9 cellular contexts compared by ENCODE assay signal in the genomic region with DNA sequence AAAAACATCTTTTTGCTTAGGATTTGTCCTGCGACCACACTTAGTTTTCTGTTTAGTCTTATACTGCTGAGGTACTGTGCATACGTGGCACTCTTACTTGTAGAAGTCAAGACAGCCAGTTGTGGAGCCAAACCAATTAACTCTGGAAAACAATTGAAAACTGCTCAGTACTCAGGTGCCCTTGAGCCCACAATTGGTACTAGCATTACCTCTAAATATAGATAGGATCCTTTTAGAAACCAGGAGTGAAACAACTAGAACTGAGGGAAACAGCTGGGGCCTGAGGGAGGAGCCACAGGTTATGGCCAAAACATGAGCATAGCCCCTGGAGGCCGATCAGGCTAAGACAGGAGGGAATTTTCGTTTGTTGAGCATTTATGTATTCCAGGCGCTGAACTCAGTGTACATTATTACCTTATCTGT. TPM values are rescaled to one million over a fixed set of nuclear protein-coding genes. Genes with fewer than 3 reads are reported as not detected.
DNase-seq lines count a peak whose midpoint lies in the region; ATAC-seq and TF ChIP-seq lines count a peak whose summit lies in the region.
"Had no signal": no experiment of that assay in that cellular context is flagged by ENCODE, and none has a peak within 500 bp of the region (broad histone marks: within the 10 kb centered on the region; RNA-seq: fewer than 3 reads in every experiment).

No MANE protein-coding gene starts in this region.

- H3K27me3 ChIP-seq in Caco-2 (replicated peaks; ENCODE audit: control insufficient read depth, insufficient read depth, low read length) (no peaks in the 10 kb centered on the region), neural progenitor cell (peaks cover 6% of the 10 kb centered on the region)

- H3K9ac ChIP-seq in neural progenitor cell: no peak overlapping the region

- peaks cover 61% of the 10 kb centered on the region for H3K79me2 ChIP-seq in OCI-LY7 (ENCODE audit: insufficient read depth, low read depth, low read length)
- peaks cover 71% of the 10 kb centered on the region for H3K79me2 ChIP-seq in neural progenitor cell (ENCODE audit: low read depth)

- no peaks in the 10 kb centered on the region for H3K9me2 ChIP-seq in OCI-LY7 (ENCODE audit: insufficient read depth, low read length)

- H3F3A ChIP-seq in neural progenitor cell (ENCODE audit: low read depth): peaks cover 43% of the 10 kb centered on the region

- POLR2A ChIA-PET in Caco-2 (lab: Charles Lee): no interaction called here
- POLR2A ChIA-PET in OCI-LY7 (lab: Charles Lee): interaction anchor here (0.7 to 1.4 kb wide), 4 partner anchors 47 to 144 kb away, joined by 3 read pairs; a partner anchor contains a TSS

- CTCF ChIA-PET in Caco-2 (lab: Charles Lee) (interaction anchor here (1.6 kb wide), 1 partner anchor 11 kb away, joined by 6 read pairs; no protein-coding TSS in a partner anchor), OCI-LY7 (lab: Charles Lee; ENCODE audit: unreplicated experiment) (no interaction called here)

- DNase-seq in Caco-2 (peak in 1 of 2 experiments; percentile 49), OCI-LY7 (ENCODE audit: low spot score) (peak; percentile 59), chondrocyte (ENCODE audit: low spot score) (no peak), neural progenitor cell (ENCODE audit: low spot score) (peak; percentile 28), omental fat pad (ENCODE audit: low spot score) (no peak)

- H3K9me3 Mint-ChIP-seq in Caco-2 (ENCODE audit: unreplicated experiment) (no peaks in the 10 kb centered on the region), chondrocyte (ENCODE audit: low read depth) (no peaks in the 10 kb centered on the region), neural progenitor cell (no peaks in the 10 kb centered on the region)
- H3K9me3 Mint-ChIP-seq: activated T-cell treated with anti-CD3 and anti-CD28 coated beads, Interleukin-2, amount 50 U/mL, for 72 hours had no signal

- H3K4me3 ChIP-seq in Caco-2 (ENCODE audit: low read depth, low read length) (no peak overlapping the region), OCI-LY7 (ENCODE audit: low read depth, low read length, poor library complexity, severe bottlenecking) (peak overlapping the region; percentile 91), neural progenitor cell (no peak overlapping the region)

- H3K4me1 ChIP-seq in Caco-2 (peaks cover 17% of the 10 kb centered on the region), OCI-LY7 (ENCODE audit: insufficient read depth, low read length, poor library complexity, severe bottlenecking) (peaks cover 34% of the 10 kb centered on the region), neural progenitor cell (peaks cover 14% of the 10 kb centered on the region)

- intact Hi-C loops in Caco-2 (cut with micrococcal nuclease; ENCODE audit: unreplicated experiment) (no loop called here), OCI-LY7 (cut with micrococcal nuclease; ENCODE audit: unreplicated experiment) (loop anchor here (5.0 kb wide), 1 partner anchor 253 kb away; a partner anchor contains a TSS)

- H3K4me2 ChIP-seq in OCI-LY7 (ENCODE audit: low read length) (peak overlapping the region; percentile 83), neural progenitor cell (peak overlapping the region; percentile 25)

- peak overlapping the region; percentile 88 for H3K27ac ChIP-seq in OCI-LY7 (ENCODE audit: low read depth, low read length, poor library complexity, severe bottlenecking)
- no peak overlapping the region for H3K27ac ChIP-seq in neural progenitor cell

- peak; percentile 50 for ATAC-seq in GM18870 (IDR thresholded peaks at IDR 0.05; ENCODE audit: unreplicated experiment)
- peak; percentile 45 for ATAC-seq in HG03097 (IDR thresholded peaks at IDR 0.05; ENCODE audit: low FRiP score, unreplicated experiment)
- no peak for ATAC-seq in omental fat pad (ENCODE audit: low FRiP score)
- no peak for ATAC-seq in GM19328 (IDR thresholded peaks at IDR 0.05; ENCODE audit: unreplicated experiment)
- ATAC-seq: activated T-cell treated with anti-CD3 and anti-CD28 coated beads, Interleukin-2, amount 50 U/mL, for 72 hours had no signal

- H3K36me3 ChIP-seq in Caco-2 (ENCODE audit: control insufficient read depth, insufficient read depth, low read length) (peaks cover 2% of the 10 kb centered on the region), OCI-LY7 (ENCODE audit: insufficient read depth, low read length) (peaks cover 26% of the 10 kb centered on the region), neural progenitor cell (no peaks in the 10 kb centered on the region)

- BruUV-seq in Caco-2 (replicated peaks; lab: Mats Ljungman, UMichigan): no TSS peak
- TSS peak; percentile 33 for BruUV-seq in OCI-LY7 (replicated peaks; lab: Mats Ljungman, UMichigan)

- H3K9me3 ChIP-seq in Caco-2 (no peaks in the 10 kb centered on the region), OCI-LY7 (ENCODE audit: low read length) (no peaks in the 10 kb centered on the region), neural progenitor cell (ENCODE audit: low read depth) (no peaks in the 10 kb centered on the region)

- H3K4me1 Mint-ChIP-seq in Caco-2 (ENCODE audit: low read depth, unreplicated experiment) (no peaks in the 10 kb centered on the region), chondrocyte (ENCODE audit: low read depth) (peaks cover 38% of the 10 kb centered on the region), neural progenitor cell (peaks cover 19% of the 10 kb centered on the region)

- H4K20me1 ChIP-seq in OCI-LY7 (ENCODE audit: insufficient read depth, low read length) (0 out of 2 replicates have a peak, but pooled peaks cover 4% of the 10 kb centered on the region), neural progenitor cell (ENCODE audit: low read depth) (peaks cover 52% of the 10 kb centered on the region)

- H3K27ac Mint-ChIP-seq in Caco-2 (ENCODE audit: unreplicated experiment) (no peak overlapping the region), chondrocyte (ENCODE audit: unreplicated experiment) (no peak overlapping the region), neural progenitor cell (no peak overlapping the region)
- H3K27ac Mint-ChIP-seq: activated T-cell treated with anti-CD3 and anti-CD28 coated beads, Interleukin-2, amount 50 U/mL, for 72 hours had no signal

- peak; percentile 44 for TF ChIP-seq CTCF in Caco-2 (IDR thresholded peaks at IDR 0.05; ENCODE audit: insufficient read depth in 1 of 2, low read depth in 1 of 2, low read length in 1 of 2, severe bottlenecking in 1 of 2, unreplicated experiment in 1 of 2)
- peak; percentile 69 for TF ChIP-seq CTCF in OCI-LY7 (conservative IDR thresholded peaks at IDR 0.05; ENCODE audit: low read length)
- peak; percentile 57 for TF ChIP-seq CTCF in chondrocyte (IDR thresholded peaks at IDR 0.05)
- peak; percentile 28 for TF ChIP-seq CTCF in neural progenitor cell (IDR thresholded peaks at IDR 0.05)
- no peak for TF ChIP-seq CTCF in omental fat pad (IDR thresholded peaks at IDR 0.05)

- no peaks in the 10 kb centered on the region for H3K27me3 Mint-ChIP-seq in Caco-2 (ENCODE audit: insufficient read depth, unreplicated experiment)
- H3K27me3 Mint-ChIP-seq in chondrocyte (ENCODE audit: low read depth): no peaks in the 10 kb centered on the region
- no peaks in the 10 kb centered on the region for H3K27me3 Mint-ChIP-seq in neural progenitor cell (ENCODE audit: insufficient read depth, low read depth)

- no peak overlapping the region for H2AFZ ChIP-seq in OCI-LY7 (ENCODE audit: low read length)
- H2AFZ ChIP-seq in neural progenitor cell (replicated peaks): no peak overlapping the region

- no peak overlapping the region for H3K4me3 Mint-ChIP-seq in Caco-2 (ENCODE audit: unreplicated experiment)
- peak overlapping the region; percentile 33 for H3K4me3 Mint-ChIP-seq in chondrocyte (ENCODE audit: unreplicated experiment)
- H3K4me3 Mint-ChIP-seq in neural progenitor cell: peak overlapping the region; percentile 66

- peaks cover 24% of the 10 kb centered on the region for H3K36me3 Mint-ChIP-seq in Caco-2 (ENCODE audit: insufficient read depth, unreplicated experiment)
- no peaks in the 10 kb centered on the region for H3K36me3 Mint-ChIP-seq in chondrocyte (ENCODE audit: low read depth)
- H3K36me3 Mint-ChIP-seq in neural progenitor cell: peaks cover 13% of the 10 kb centered on the region

RNA-seq across cellular contexts. Expression of a gene that starts 2.5 kb away (rescaled TPM):
- 43.1 and 48.9 TPM in 2 replicates for total RNA-seq in Caco-2 (2022)
- 19.1 and 22.7 TPM in 2 replicates for total RNA-seq in OCI-LY7 (2014; rRNA removed; shearing (Covaris generic))
- total RNA-seq in OCI-LY7 (2022): 36.4 and 37.5 TPM in 2 replicates
- total RNA-seq in chondrocyte: 24.1 to 26.2 TPM (median 24.2 TPM) in 3 replicates
- total RNA-seq in neural progenitor cell (ENCODE audit: low replicate concordance): 45.2 and 49.5 TPM in 2 replicates
- 10 to 100 TPM in 2 of 4 donors, 1 to 10 TPM in 2; 8.0 to 16.2 (median 9.7) TPM for total RNA-seq in omental fat pad

RNA-seq across cellular contexts. Expression of a gene that starts 23.0 kb away (rescaled TPM):
- 40.6 and 47.7 TPM in 2 replicates for total RNA-seq in Caco-2 (2022)
- total RNA-seq in OCI-LY7 (2014; rRNA removed; shearing (Covaris generic)): 0.16 TPM in 1 of 2 replicates, not detected in the other
- 0.76 and 1.1 TPM in 2 replicates for total RNA-seq in OCI-LY7 (2022)
- total RNA-seq in chondrocyte: 0.36 to 1.1 TPM (median 0.50 TPM) in 3 replicates
- 0.34 and 0.39 TPM in 2 replicates for total RNA-seq in neural progenitor cell (ENCODE audit: low replicate concordance)
- total RNA-seq in omental fat pad: 1 to 10 TPM in 3 of 4 donors, not detected in 1; 1.8 to 9.2 (median 3.0) TPM

RNA-seq across cellular contexts. Expression of a gene that starts 32.7 kb away (rescaled TPM):
- 2.6 and 3.6 TPM in 2 replicates for total RNA-seq in Caco-2 (2022)
- 0.19 and 0.21 TPM in 2 replicates for total RNA-seq in OCI-LY7 (2014; rRNA removed; shearing (Covaris generic))
- 0.17 TPM in 1 of 2 replicates, not detected in the other for total RNA-seq in OCI-LY7 (2022)
- total RNA-seq in chondrocyte: 0.33 to 0.60 TPM (median 0.46 TPM) in 3 replicates
- total RNA-seq in neural progenitor cell (ENCODE audit: low replicate concordance): 0.84 and 2.8 TPM in 2 replicates
- 1 to 10 TPM in 1 of 4 donors, under 1 TPM in 1, not detected in 2; 0.65 to 1.1 TPM for total RNA-seq in omental fat pad

RNA-seq across cellular contexts. Expression of a gene that starts 46.7 kb away (rescaled TPM):
- total RNA-seq in Caco-2 (2022): 134 and 135 TPM in 2 replicates
- 116 and 150 TPM in 2 replicates for total RNA-seq in OCI-LY7 (2014; rRNA removed; shearing (Covaris generic))
- 141 and 176 TPM in 2 replicates for total RNA-seq in OCI-LY7 (2022)
- 4.0 to 6.5 TPM (median 6.2 TPM) in 3 replicates for total RNA-seq in chondrocyte
- total RNA-seq in neural progenitor cell (ENCODE audit: low replicate concordance): 40.0 and 66.4 TPM in 2 replicates
- 1 to 10 TPM in 1 of 4 donors, under 1 TPM in 1, not detected in 2; 0.37 to 1.6 TPM for total RNA-seq in omental fat pad

Comparison
In these comparisons a context has a peak if more than half of its experiments do, and no peak if none do; other contexts are left out.
1. DNase-seq: peak in OCI-LY7 (single experiment) and neural progenitor cell (single experiment); none in chondrocyte (single experiment) and omental fat pad (single experiment).
2. CTCF ChIP-seq: peak in Caco-2 (2 of 2), OCI-LY7 (single experiment), chondrocyte (single experiment) and neural progenitor cell (single experiment); none in omental fat pad (0 of 3).
3. ATAC-seq: peak in GM18870 (single experiment) and HG03097 (single experiment); none in omental fat pad (single experiment) and GM19328 (single experiment).